ENCODE assay signal across 17 cellular contexts in the genomic region with DNA sequence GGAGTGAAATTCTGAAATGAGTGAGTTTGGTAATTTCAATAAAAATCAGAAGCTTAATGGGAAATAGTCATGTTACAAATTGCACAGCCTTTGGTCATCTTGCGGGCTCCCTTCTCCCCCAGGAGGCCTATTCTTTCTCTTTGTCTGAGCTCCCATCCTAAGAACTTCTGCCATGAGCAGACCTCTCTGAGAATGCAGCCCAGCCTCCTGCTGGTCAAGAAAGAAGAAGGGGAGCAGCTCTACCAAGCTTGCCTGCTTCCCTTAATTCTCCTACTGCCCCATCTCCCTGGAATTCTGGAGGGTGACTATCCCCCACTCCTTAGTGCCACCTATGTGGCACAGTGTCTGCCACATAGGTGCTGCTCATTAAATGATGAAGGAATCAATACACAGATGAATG.
DNase-seq lines count a peak whose midpoint lies in the region; ATAC-seq and TF ChIP-seq lines count a peak whose summit lies in the region.
"Had no signal": no experiment of that assay in that cellular context is flagged by ENCODE, and none has a peak within 500 bp of the region (broad histone marks: within the 10 kb centered on the region; RNA-seq: fewer than 3 reads in every experiment).

No MANE protein-coding gene starts in this region.

- peak; percentile 33; the same call in 2 of the 3 replicates for TF ChIP-seq CTCF in H9 (conservative IDR thresholded peaks at IDR 0.05)
- peak; percentile 58 for TF ChIP-seq CTCF in endodermal cell (conservative IDR thresholded peaks at IDR 0.05)
- no peak for TF ChIP-seq CTCF in omental fat pad (IDR thresholded peaks at IDR 0.05)

- H3K4me1 ChIP-seq in BLaER1 = peaks cover 88% of the 10 kb centered on the region
- peaks cover 6% of the 10 kb centered on the region for H3K4me1 ChIP-seq in H9 (ENCODE audit: insufficient read depth, low read length)
- peaks cover 3% of the 10 kb centered on the region for H3K4me1 ChIP-seq in endodermal cell (ENCODE audit: control insufficient read depth, insufficient read depth, low read length)
- peaks cover 24% of the 10 kb centered on the region for H3K4me1 ChIP-seq in mesendoderm (ENCODE audit: control insufficient read depth, low read depth, low read length)

- H2AFZ ChIP-seq in H9 (ENCODE audit: low read length) = no peak overlapping the region

- H3K27me3 Mint-ChIP-seq in H9 (ENCODE audit: low read depth) (no peaks in the 10 kb centered on the region), endodermal cell (ENCODE audit: insufficient read depth) (peaks cover 96% of the 10 kb centered on the region)

- no peak overlapping the region for H3T11ph ChIP-seq in H9 (ENCODE audit: low read length)

- no peaks in the 10 kb centered on the region for H3K27me3 ChIP-seq in BLaER1
- H3K27me3 ChIP-seq in H9 (ENCODE audit: insufficient read depth, low read length) = no peaks in the 10 kb centered on the region
- H3K27me3 ChIP-seq in endodermal cell (ENCODE audit: control insufficient read depth, insufficient read depth, low read length, poor library complexity, severe bottlenecking) = peaks cover 87% of the 10 kb centered on the region
- H3K27me3 ChIP-seq in mesendoderm (ENCODE audit: insufficient read depth, low read length, poor library complexity) = no peaks in the 10 kb centered on the region

- H3K36me3 ChIP-seq in BLaER1 = no peaks in the 10 kb centered on the region
- H3K36me3 ChIP-seq in endodermal cell (ENCODE audit: control insufficient read depth, insufficient read depth, low read length) = no peaks in the 10 kb centered on the region
- no peaks in the 10 kb centered on the region for H3K36me3 ChIP-seq in mesendoderm (ENCODE audit: control insufficient read depth, insufficient read depth, low read length)

- H3K56ac ChIP-seq in H9 (ENCODE audit: insufficient read length, low read depth, low read length) = no peak overlapping the region
- H3K56ac ChIP-seq in mesendoderm (ENCODE audit: low read length) = no peak overlapping the region

- ATAC-seq in omental fat pad (ENCODE audit: low FRiP score) (no peak), GM18873 (IDR thresholded peaks at IDR 0.05; ENCODE audit: low FRiP score, unreplicated experiment) (no peak)
- ATAC-seq: HCT116 had no signal

- H3K9me3 ChIP-seq in BLaER1 (0 out of 2 replicates have a peak, but pooled peaks cover 4% of the 10 kb centered on the region), H9 (ENCODE audit: control insufficient read depth, low read depth, low read length) (no peaks in the 10 kb centered on the region), endodermal cell (ENCODE audit: control insufficient read depth, low read length) (no peaks in the 10 kb centered on the region)

- H3K4me3 Mint-ChIP-seq in H9 (no peak overlapping the region), endodermal cell (no peak overlapping the region)
- H3K4me3 Mint-ChIP-seq: CD14-positive monocyte; CD4-positive, alpha-beta memory T cell; HFFc6 had no signal

- H2BK12ac ChIP-seq in H9 (ENCODE audit: insufficient read length, low read depth, low read length) = no peak overlapping the region

- peak overlapping the region; percentile 15; the same call in 1 of the 2 replicates for H3K4me2 ChIP-seq in BLaER1
- no peak overlapping the region for H3K4me2 ChIP-seq in H9 (ENCODE audit: insufficient read depth, insufficient read length, low read length)
- no peak overlapping the region for H3K4me2 ChIP-seq in mesendoderm (ENCODE audit: low read length)

- H3K14ac ChIP-seq in H9 (ENCODE audit: insufficient read depth, low read length) = no peak overlapping the region

- H3K4me3 ChIP-seq in BLaER1 (no peak overlapping the region), endodermal cell (ENCODE audit: low read length) (no peak overlapping the region), mesendoderm (ENCODE audit: low read length) (no peak overlapping the region)

- no peak overlapping the region for H3K27ac ChIP-seq in BLaER1
- H3K27ac ChIP-seq in H9 (ENCODE audit: insufficient read length, low read depth, low read length) = no peak overlapping the region
- no peak overlapping the region for H3K27ac ChIP-seq in endodermal cell (ENCODE audit: low read depth, low read length)
- no peak overlapping the region for H3K27ac ChIP-seq in mesendoderm (ENCODE audit: low read depth, low read length)
- H3K27ac ChIP-seq: HL-60 had no signal

- WGBS in H9 (ENCODE audit: extremely low coverage, insufficient read length, low lambda C conversion rate) = no CpG with 5 or more reads among the region's 1 CpG
- WGBS in endodermal cell (ENCODE audit: insufficient coverage in 1 of 2, insufficient read length in 1 of 2), 2 experiments = 88% methylated on average over 1 of the region's 1 CpG; no CpG with 5 or more reads in 1 of the 2 experiments
- WGBS in mesendoderm (ENCODE audit: extremely low coverage, insufficient coverage, low lambda C conversion rate) = no CpG with 5 or more reads among the region's 1 CpG

- no peak overlapping the region for H3K23ac ChIP-seq in H9 (ENCODE audit: insufficient read length, low read depth, low read length)
- no peak overlapping the region for H3K23ac ChIP-seq in mesendoderm (ENCODE audit: low read length)

- H3K4me1 Mint-ChIP-seq in H9 (peaks cover 29 to 33% of the 10 kb centered on the region in 2 experiments), endodermal cell (peaks cover 31% of the 10 kb centered on the region)
- H3K4me1 Mint-ChIP-seq: CD14-positive monocyte had no signal

- H3K27ac Mint-ChIP-seq in H9 (no peak overlapping the region), endodermal cell (no peak overlapping the region)
- H3K27ac Mint-ChIP-seq: CD14-positive monocyte; CD4-positive, alpha-beta memory T cell; HFFc6 had no signal

- H3K36me3 Mint-ChIP-seq in H9 (ENCODE audit: insufficient read depth in 1 of 3, low read depth in 3 of 3) (no peaks in the 10 kb centered on the region), endodermal cell (ENCODE audit: low read depth) (no peaks in the 10 kb centered on the region)
- H3K36me3 Mint-ChIP-seq: CD14-positive monocyte; CD4-positive, alpha-beta memory T cell had no signal

- DNase-seq in H9 (no peak), endodermal cell (no peak), mesendoderm (peak; percentile 38), iPS-NIHi7 (ENCODE audit: extremely low spot score) (no peak), NOMO-1 treated with dmso at 0.1 percent for 144 hours (lab: John Stamatoyannopoulos, UW; ENCODE audit: unreplicated experiment) (no peak), omental fat pad (ENCODE audit: low spot score) (no peak)
- DNase-seq: AML-193; CD4-positive, alpha-beta memory T cell; DMS153; DMS79; GDM1; HFFc6 had no signal

- H2AK5ac ChIP-seq in H9 (ENCODE audit: insufficient read length, low read length) (no peak overlapping the region), mesendoderm (ENCODE audit: low read length) (no peak overlapping the region)

- H3K18ac ChIP-seq in H9 (ENCODE audit: insufficient read length, low read depth, low read length) (no peak overlapping the region), mesendoderm (ENCODE audit: low read length) (no peak overlapping the region)

- H3K9me3 Mint-ChIP-seq in H9 (no peaks in the 10 kb centered on the region), endodermal cell (no peaks in the 10 kb centered on the region)

- no peak overlapping the region for H2BK20ac ChIP-seq in H9 (ENCODE audit: low read depth, low read length, poor library complexity, severe bottlenecking)

- H2BK120ac ChIP-seq in H9 (ENCODE audit: low read depth, low read length, poor library complexity, severe bottlenecking) (no peak overlapping the region), mesendoderm (ENCODE audit: low read depth, low read length) (no peak overlapping the region)

- no peak overlapping the region for H2BK15ac ChIP-seq in H9 (ENCODE audit: low read depth, low read length)
- no peak overlapping the region for H2BK15ac ChIP-seq in mesendoderm (replicated peaks; ENCODE audit: low read depth)

- H4K91ac ChIP-seq in H9 (ENCODE audit: insufficient read length, low read depth, low read length) = no peak overlapping the region

- H2BK5ac ChIP-seq in H9 (ENCODE audit: insufficient read length, low read length) (no peak overlapping the region), mesendoderm (ENCODE audit: low read length) (no peak overlapping the region)

- H3K79me1 ChIP-seq in H9 (ENCODE audit: insufficient read depth, low read depth, low read length, poor library complexity, severe bottlenecking) (no peaks in the 10 kb centered on the region), mesendoderm (ENCODE audit: low read length) (no peaks in the 10 kb centered on the region)

- H4K8ac ChIP-seq in H9 (replicated peaks; ENCODE audit: insufficient read length, low read depth, low read length) = no peak overlapping the region
- no peak overlapping the region for H4K8ac ChIP-seq in mesendoderm (ENCODE audit: low read depth, low read length)

- no peaks in the 10 kb centered on the region for H4K20me1 ChIP-seq in BLaER1
- H4K20me1 ChIP-seq in H9 (ENCODE audit: control insufficient read depth, insufficient read depth, insufficient read length) = no peaks in the 10 kb centered on the region

- H3K9ac ChIP-seq in BLaER1 = no peak overlapping the region
- H3K9ac ChIP-seq in H9 (ENCODE audit: extremely low read depth, insufficient read length, low read length) = no peak overlapping the region
- H3K9ac ChIP-seq in endodermal cell (ENCODE audit: extremely low read depth, low read length, poor library complexity, severe bottlenecking) = no peak overlapping the region
- H3K9ac ChIP-seq in mesendoderm (ENCODE audit: low read length) = no peak overlapping the region

- no peak overlapping the region for H3K4ac ChIP-seq in H9 (ENCODE audit: low read depth, low read length)
- no peak overlapping the region for H3K4ac ChIP-seq in mesendoderm (ENCODE audit: low read depth, low read length)

- no peaks in the 10 kb centered on the region for H3K79me2 ChIP-seq in H9 (ENCODE audit: insufficient read depth, low read length)
- H3K79me2 ChIP-seq in mesendoderm (ENCODE audit: control insufficient read depth, insufficient read depth, low read length) = no peaks in the 10 kb centered on the region

- H3K23me2 ChIP-seq in H9 (ENCODE audit: insufficient read length, low read depth, low read length, poor library complexity, severe bottlenecking) = no peaks in the 10 kb centered on the region

- H4K5ac ChIP-seq in H9 (ENCODE audit: insufficient read length, low read depth, low read length) (no peak overlapping the region), mesendoderm (ENCODE audit: low read length) (no peak overlapping the region)

Comparison
In these comparisons a context has a peak if more than half of its experiments do, and no peak if none do; other contexts are left out.
1. CTCF ChIP-seq: peak in H9 (single experiment) and endodermal cell (single experiment); none in omental fat pad (0 of 3).